ENCODE assay signal across 26 cellular contexts in the genomic region with DNA sequence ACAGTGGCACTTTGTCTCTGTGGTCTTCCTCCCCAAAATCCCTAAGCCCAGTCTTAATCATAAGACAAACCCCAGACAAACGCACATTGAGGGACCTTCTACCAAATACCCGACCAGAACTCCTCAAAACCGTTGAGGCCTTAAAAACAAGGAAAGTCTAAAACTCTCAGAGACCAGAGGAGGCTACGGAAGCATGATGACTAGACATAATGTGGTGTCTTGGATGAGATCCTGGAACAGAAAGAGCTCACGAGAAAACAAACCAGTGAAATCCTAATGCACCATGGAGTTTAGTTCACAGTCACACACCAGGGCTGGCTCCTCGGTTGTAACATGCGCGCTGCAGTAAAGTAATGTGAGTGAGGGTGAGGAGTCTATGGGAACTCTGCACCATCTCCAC.
"Had no signal": no experiment of that assay in that cellular context is flagged by ENCODE, and none has a peak within 500 bp of the region (broad histone marks: within the 10 kb centered on the region; RNA-seq: fewer than 3 reads in every experiment).

No MANE protein-coding gene starts in this region.

- H3K4me3 Mint-ChIP-seq: endodermal cell, immature natural killer cell, naive B cell, nephron progenitor cell had no signal

- H3K27ac Mint-ChIP-seq: endodermal cell, naive B cell, nephron progenitor cell had no signal

- H3K36me3 ChIP-seq: colonic mucosa, right lobe of liver, thoracic aorta, transverse colon had no signal

- H3K27me3 ChIP-seq: colonic mucosa, foreskin keratinocyte, right lobe of liver, spleen, stomach, transverse colon had no signal

- H3K27ac ChIP-seq: colonic mucosa, foreskin keratinocyte, parathyroid adenoma, psoas muscle, spleen, stomach, thoracic aorta, transverse colon had no signal

- H3K36me3 Mint-ChIP-seq: naive B cell had no signal

- H3K27me3 Mint-ChIP-seq: naive B cell had no signal

- H3K9me3 Mint-ChIP-seq: immature natural killer cell, naive B cell had no signal

- H3K4me1 ChIP-seq: colonic mucosa, foreskin keratinocyte had no signal

- DNase-seq: colonic mucosa; effector CD4-positive, alpha-beta T cell; endodermal cell; erythroblast; foreskin keratinocyte; immature natural killer cell; left colon; left ventricle myocardium superior; mesenchymal stem cell; midbrain; naive B cell; nephron progenitor cell; psoas muscle; retina; right lobe of liver; spleen; stimulated activated CD4-positive, alpha-beta T cell treated with anti-CD3 and anti-CD28 coated beads, Interleukin-15, amount 100 ng/mL, for 24 hours; stimulated activated CD4-positive, alpha-beta T cell treated with anti-CD3 and anti-CD28 coated beads, Interleukin-2, amount 100 ng/mL, for 24 hours; stimulated activated CD4-positive, alpha-beta T cell treated with anti-CD3 and anti-CD28 coated beads, Interleukin-4, amount 100 ng/mL, for 4 hours; stimulated activated naive CD4-positive, alpha-beta T cell; stomach; substantia nigra; transverse colon had no signal

- H3K9me3 ChIP-seq: colonic mucosa, psoas muscle, right lobe of liver, spleen, stomach, thoracic aorta, transverse colon had no signal

- ATAC-seq: foreskin keratinocyte, left colon, left ventricle myocardium superior, psoas muscle had no signal

- H3K4me3 ChIP-seq: colonic mucosa, lung, psoas muscle, right lobe of liver, spleen, stomach, thoracic aorta, transverse colon had no signal
